11 cellular contexts compared by ENCODE assay signal in the genomic region with DNA sequence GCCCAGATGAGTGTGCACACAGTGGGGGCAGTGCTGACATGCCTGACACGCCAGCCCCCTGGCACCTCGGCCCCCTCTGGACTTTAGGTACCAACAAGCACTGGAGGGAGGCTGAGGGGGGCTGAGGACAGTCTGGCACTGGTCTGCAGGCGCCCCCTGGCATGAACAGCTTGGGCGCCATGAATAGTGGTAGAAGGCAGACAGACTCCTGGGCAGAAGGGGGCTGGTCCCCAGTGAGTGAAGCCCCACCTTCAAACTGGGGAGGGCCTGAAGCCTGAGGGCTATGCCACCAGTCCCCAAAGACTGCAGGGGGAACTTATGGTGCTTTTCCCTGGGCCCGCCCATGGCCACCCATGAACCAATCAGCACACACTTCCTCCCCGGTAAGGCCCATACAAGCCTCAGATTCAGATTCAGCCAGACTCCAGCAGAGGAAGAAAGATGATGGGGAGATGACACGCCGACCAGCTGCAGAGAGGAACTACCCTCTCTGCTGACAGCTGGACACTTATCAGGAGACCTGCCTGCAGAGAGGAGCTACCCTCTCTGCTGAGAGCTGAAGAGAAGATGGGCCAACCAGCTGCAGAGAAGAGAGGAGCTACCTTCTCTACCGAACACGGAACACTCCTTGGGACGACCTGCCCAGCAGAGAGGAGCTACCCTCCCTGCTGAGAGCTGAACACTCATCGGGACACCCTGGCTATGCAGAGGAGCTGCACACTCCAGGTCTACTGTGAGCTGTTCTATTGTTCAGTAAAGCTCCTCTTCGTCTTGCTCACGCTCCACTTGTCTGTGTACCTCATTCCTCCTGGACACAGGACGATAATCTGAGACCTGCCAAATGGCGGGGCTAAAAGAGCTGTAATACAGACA.
DNase-seq lines count a peak whose midpoint lies in the region; ATAC-seq and TF ChIP-seq lines count a peak whose summit lies in the region.
"Had no signal": no experiment of that assay in that cellular context is flagged by ENCODE, and none has a peak within 500 bp of the region (broad histone marks: within the 10 kb centered on the region; RNA-seq: fewer than 3 reads in every experiment).

No MANE protein-coding gene starts in this region.

- H3K27me3 ChIP-seq in RWPE2 (ENCODE audit: insufficient read depth, poor library complexity, severe bottlenecking): no peaks in the 10 kb centered on the region
- H3K27me3 ChIP-seq in prostate gland (replicated peaks; ENCODE audit: insufficient read depth): no peaks in the 10 kb centered on the region
- H3K27me3 ChIP-seq: adrenal gland had no signal

- H3K36me3 ChIP-seq in RWPE2 (ENCODE audit: low read depth) (no peaks in the 10 kb centered on the region), prostate gland (no peaks in the 10 kb centered on the region)
- H3K36me3 ChIP-seq: adrenal gland had no signal

- H3K4me3 Mint-ChIP-seq in activated naive CD4-positive, alpha-beta T cell treated with anti-CD3 and anti-CD28 coated beads for 36 hours: no peak overlapping the region
- no peak overlapping the region for H3K4me3 Mint-ChIP-seq in activated naive CD4-positive, alpha-beta T cell treated with anti-CD3 and anti-CD28 coated beads, Interleukin-2, amount 10 ng/mL, durations not matched to agents 7 days and 5 days

- no peaks in the 10 kb centered on the region for H3K9me3 ChIP-seq in RWPE2 (ENCODE audit: severe bottlenecking)
- no peaks in the 10 kb centered on the region for H3K9me3 ChIP-seq in prostate gland
- H3K9me3 ChIP-seq: adrenal gland had no signal

- H3K4me1 ChIP-seq in RWPE2 (ENCODE audit: insufficient read depth, poor library complexity, severe bottlenecking): no peaks in the 10 kb centered on the region
- no peaks in the 10 kb centered on the region for H3K4me1 ChIP-seq in prostate gland (replicated peaks)
- H3K4me1 ChIP-seq: adrenal gland had no signal

- DNase-seq in RWPE2 (ENCODE audit: low spot score) (no peak), pons (ENCODE audit: low spot score) (peak; percentile 46), prostate gland (ENCODE audit: low spot score) (no peak), hippocampal formation (lab: John Stamatoyannopoulos, UW) (no peak)
- DNase-seq in activated naive CD4-positive, alpha-beta T cell treated with anti-CD3 and anti-CD28 coated beads for 36 hours: no peak
- no peak for DNase-seq in activated naive CD4-positive, alpha-beta T cell treated with anti-CD3 and anti-CD28 coated beads, Interleukin-2, amount 10 ng/mL, durations not matched to agents 7 days and 5 days
- DNase-seq: left cardiac atrium, right cardiac atrium had no signal

- WGBS in prostate gland: 88% methylated on average over 16 of the region's 16 CpGs

- no peaks in the 10 kb centered on the region for H3K36me3 Mint-ChIP-seq in activated naive CD4-positive, alpha-beta T cell treated with anti-CD3 and anti-CD28 coated beads for 36 hours (ENCODE audit: low read depth)
- H3K36me3 Mint-ChIP-seq in activated naive CD4-positive, alpha-beta T cell treated with anti-CD3 and anti-CD28 coated beads, Interleukin-2, amount 10 ng/mL, durations not matched to agents 7 days and 5 days: no peaks in the 10 kb centered on the region

- no peaks in the 10 kb centered on the region for H3K27me3 Mint-ChIP-seq in activated naive CD4-positive, alpha-beta T cell treated with anti-CD3 and anti-CD28 coated beads for 36 hours (ENCODE audit: low read depth)
- H3K27me3 Mint-ChIP-seq in activated naive CD4-positive, alpha-beta T cell treated with anti-CD3 and anti-CD28 coated beads, Interleukin-2, amount 10 ng/mL, durations not matched to agents 7 days and 5 days: peaks cover 13% of the 10 kb centered on the region

- CTCF ChIA-PET in activated naive CD4-positive, alpha-beta T cell treated with anti-CD3 and anti-CD28 coated beads for 36 hours (lab: Charles Lee): interaction anchor here (0.6 kb wide), 1 partner anchor 56 kb away, joined by 3 read pairs; no protein-coding TSS in a partner anchor
- CTCF ChIA-PET in activated naive CD4-positive, alpha-beta T cell treated with anti-CD3 and anti-CD28 coated beads, Interleukin-2, amount 10 ng/mL, durations not matched to agents 7 days and 5 days (lab: Charles Lee): interaction anchor here (0.7 kb wide), 1 partner anchor 90 kb away, joined by 3 read pairs; no protein-coding TSS in a partner anchor

- no peaks in the 10 kb centered on the region for H3K4me1 Mint-ChIP-seq in activated naive CD4-positive, alpha-beta T cell treated with anti-CD3 and anti-CD28 coated beads for 36 hours (ENCODE audit: low read depth)
- H3K4me1 Mint-ChIP-seq in activated naive CD4-positive, alpha-beta T cell treated with anti-CD3 and anti-CD28 coated beads, Interleukin-2, amount 10 ng/mL, durations not matched to agents 7 days and 5 days: no peaks in the 10 kb centered on the region

- TF ChIP-seq POLR2A in prostate gland (IDR thresholded peaks at IDR 0.05): no peak

- TF ChIP-seq CTCF in RWPE2 (IDR thresholded peaks at IDR 0.05; ENCODE audit: poor library complexity, severe bottlenecking) (no peak), prostate gland (IDR thresholded peaks at IDR 0.05) (no peak)

- intact Hi-C loops in prostate gland (cut with DNase I): no loop called here
- intact Hi-C loops in activated naive CD4-positive, alpha-beta T cell treated with anti-CD3 and anti-CD28 coated beads for 36 hours (cut with micrococcal nuclease): no loop called here

- peak; percentile 76 for ATAC-seq in GM18867 (IDR thresholded peaks at IDR 0.05; ENCODE audit: unreplicated experiment)
- peak; percentile 60 for ATAC-seq in HG03095 (IDR thresholded peaks at IDR 0.05; ENCODE audit: unreplicated experiment)
- ATAC-seq in RWPE2 (ENCODE audit: low read depth): peak; percentile 15; the same call in 1 of the 3 replicates
- ATAC-seq: left cardiac atrium, right cardiac atrium had no signal

- H3K4me3 ChIP-seq in RWPE2 (ENCODE audit: severe bottlenecking) (no peak overlapping the region), prostate gland (no peak overlapping the region)
- H3K4me3 ChIP-seq: adrenal gland had no signal

- no peaks in the 10 kb centered on the region for H3K9me3 Mint-ChIP-seq in activated naive CD4-positive, alpha-beta T cell treated with anti-CD3 and anti-CD28 coated beads for 36 hours
- no peaks in the 10 kb centered on the region for H3K9me3 Mint-ChIP-seq in activated naive CD4-positive, alpha-beta T cell treated with anti-CD3 and anti-CD28 coated beads, Interleukin-2, amount 10 ng/mL, durations not matched to agents 7 days and 5 days

- H3K27ac Mint-ChIP-seq in activated naive CD4-positive, alpha-beta T cell treated with anti-CD3 and anti-CD28 coated beads for 36 hours: no peak overlapping the region
- H3K27ac Mint-ChIP-seq in activated naive CD4-positive, alpha-beta T cell treated with anti-CD3 and anti-CD28 coated beads, Interleukin-2, amount 10 ng/mL, durations not matched to agents 7 days and 5 days: no peak overlapping the region

- H3K27ac ChIP-seq in RWPE2 (ENCODE audit: poor library complexity, severe bottlenecking): no peak overlapping the region
- H3K27ac ChIP-seq in prostate gland: no peak overlapping the region
- H3K27ac ChIP-seq: adrenal gland had no signal

Comparison
In these comparisons a context has a peak if more than half of its experiments do, and no peak if none do; other contexts are left out.
1. ATAC-seq: peak in every context shown above with its lines; median percentile 76 in GM18867; 60 in HG03095; 15 in RWPE2.